In the genomic region with DNA sequence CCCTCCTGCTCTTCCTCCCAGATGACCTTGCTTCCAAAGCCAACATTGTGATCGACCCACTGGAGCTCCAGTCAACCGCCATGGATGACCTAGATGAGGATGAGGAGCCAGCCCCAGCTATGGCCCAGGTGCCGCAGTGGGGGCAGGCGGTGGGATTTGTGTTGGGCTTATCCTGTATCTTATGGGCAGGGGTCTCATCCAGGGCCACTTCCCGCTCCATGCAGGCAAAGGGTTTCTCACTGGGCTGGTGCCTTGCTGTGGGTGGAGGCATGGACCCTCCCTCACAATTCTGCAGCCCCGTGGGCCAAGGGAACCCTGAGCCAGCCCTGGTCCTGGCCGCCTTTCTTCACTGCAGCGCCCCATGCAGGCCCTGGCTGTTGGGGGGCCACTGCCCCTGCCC, we compare ENCODE assay signal across 25 cellular contexts. TPM values are rescaled to one million over a fixed set of nuclear protein-coding genes. Genes with fewer than 3 reads are reported as not detected.
"Had no signal": no experiment of that assay in that cellular context is flagged by ENCODE, and none has a peak within 500 bp of the region (broad histone marks: within the 10 kb centered on the region; RNA-seq: fewer than 3 reads in every experiment).

No MANE protein-coding gene starts in this region.

- ATAC-seq: left colon; left ventricle myocardium superior; natural killer cell treated with Interleukin-12 subunit alpha and Interleukin-12 subunit beta and Interleukin-15 and Interleukin-18, amount 100 ng/mL, for 72 hours; pancreas; stimulated activated naive CD8-positive, alpha-beta T cell treated with anti-CD3 and anti-CD28 coated beads, Interleukin-15, Interleukin-2, amounts not matched to agents 100 U/mL and 50 U/mL, for 24 hours had no signal

- H3K27ac ChIP-seq: coronary artery, hepatocyte, neural progenitor cell, pancreas, suprapubic skin, thyroid gland had no signal

- H3K4me2 ChIP-seq: hepatocyte, neural progenitor cell had no signal

- H3K36me3 Mint-ChIP-seq: natural killer cell treated with Interleukin-12 subunit alpha and Interleukin-12 subunit beta and Interleukin-15 and Interleukin-18, amount 100 ng/mL, for 72 hours had no signal

- H3K27ac Mint-ChIP-seq: natural killer cell treated with Interleukin-12 subunit alpha and Interleukin-12 subunit beta and Interleukin-15 and Interleukin-18, amount 100 ng/mL, for 72 hours; neural progenitor cell; progenitor cell of endocrine pancreas; type B pancreatic cell had no signal

- H3K4me3 ChIP-seq: coronary artery, hepatocyte, lung, neural progenitor cell, pancreas, suprapubic skin, thyroid gland had no signal

- H2AFZ ChIP-seq: hepatocyte, neural progenitor cell had no signal

- H3K9me3 ChIP-seq: pancreas, suprapubic skin, thyroid gland had no signal

- DNase-seq: effector CD4-positive, alpha-beta T cell; endodermal cell; foreskin melanocyte; head of caudate nucleus; left colon; left ventricle myocardium superior; mesenchymal stem cell; midbrain; occipital lobe; small intestine; stimulated activated CD4-positive, alpha-beta T cell treated with anti-CD3 and anti-CD28 coated beads, Interleukin-12 subunit alpha, Interleukin-12 subunit beta, amount 100 ng/mL, for 4 hours; stimulated activated naive CD8-positive, alpha-beta T cell treated with anti-CD3 and anti-CD28 coated beads, Interleukin-15, Interleukin-2, amounts not matched to agents 100 U/mL and 50 U/mL, for 24 hours; thyroid gland had no signal

- H3K27me3 ChIP-seq: hepatocyte, neural progenitor cell, pancreas, suprapubic skin, thyroid gland had no signal

- H3K4me1 ChIP-seq: neural progenitor cell, pancreas, thyroid gland had no signal

- H3K4me3 Mint-ChIP-seq: endodermal cell; natural killer cell treated with Interleukin-12 subunit alpha and Interleukin-12 subunit beta and Interleukin-15 and Interleukin-18, amount 100 ng/mL, for 72 hours; neural progenitor cell; type B pancreatic cell had no signal

- H3K79me2 ChIP-seq: hepatocyte had no signal

- H3K27me3 Mint-ChIP-seq: natural killer cell treated with Interleukin-12 subunit alpha and Interleukin-12 subunit beta and Interleukin-15 and Interleukin-18, amount 100 ng/mL, for 72 hours; progenitor cell of endocrine pancreas; type B pancreatic cell had no signal

- H3K9me3 Mint-ChIP-seq: endodermal cell; natural killer cell treated with Interleukin-12 subunit alpha and Interleukin-12 subunit beta and Interleukin-15 and Interleukin-18, amount 100 ng/mL, for 72 hours; neural progenitor cell; type B pancreatic cell had no signal

- H3K36me3 ChIP-seq: neural progenitor cell had no signal

- FAIRE-seq: pancreas, small intestine, urothelium cell line had no signal

- H3K9ac ChIP-seq: neural progenitor cell had no signal

- H3K4me1 Mint-ChIP-seq: endodermal cell, neural progenitor cell had no signal

RNA-seq across cellular contexts. Expression of gene AMIGO3, which starts 14.9 kb away (rescaled TPM):
- total RNA-seq: dermis microvascular lymphatic vessel endothelial cell, kidney epithelial cell, left colon, left ventricle myocardium superior, pancreas had no signal
